In the genomic region with DNA sequence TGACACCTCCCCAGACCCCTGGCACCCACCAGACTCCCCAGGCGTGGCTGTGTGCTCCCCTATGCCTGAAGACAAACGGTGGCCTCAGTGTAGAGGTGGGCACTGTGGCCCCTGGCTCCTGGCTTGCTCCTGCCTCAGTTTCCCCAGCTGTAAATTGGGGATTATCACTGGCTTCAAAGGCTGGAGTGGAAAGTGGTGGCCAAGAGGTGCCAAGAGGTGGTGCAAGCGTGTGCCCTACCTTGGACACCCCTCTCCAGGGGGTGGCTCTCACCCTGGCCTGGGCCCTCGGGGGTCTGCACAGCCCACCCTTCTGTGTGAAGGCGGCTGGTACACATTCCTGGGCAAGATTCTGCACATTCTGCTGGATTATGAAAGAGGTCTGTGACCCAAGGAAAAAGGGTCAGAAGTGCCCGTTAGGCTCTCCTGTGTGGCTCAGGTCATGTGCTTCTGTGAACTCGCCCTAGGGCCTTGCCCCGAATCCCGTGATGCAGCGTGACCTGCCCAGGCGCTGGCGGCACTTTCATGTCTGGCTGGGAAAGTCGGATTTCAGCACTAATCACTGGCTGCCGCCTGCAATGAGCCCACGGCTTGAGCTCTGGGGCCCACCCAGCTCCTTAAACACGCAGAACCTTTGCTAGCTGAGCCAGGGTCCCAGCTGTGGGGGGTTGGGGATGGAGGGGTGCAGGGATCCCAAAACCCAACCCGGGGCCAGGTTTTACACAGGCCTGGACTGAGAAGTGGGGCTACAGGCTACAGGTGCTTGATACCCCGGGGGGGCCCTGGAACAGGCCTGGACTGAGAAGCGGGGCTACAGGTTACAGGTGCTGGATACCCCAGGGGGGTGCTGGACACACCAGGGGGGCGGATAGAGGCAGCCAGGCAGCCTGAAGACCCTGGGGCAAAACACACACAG, we compare ENCODE assay signal across 1 cellular context.
TF ChIP-seq lines count a peak whose summit lies in the region.

No MANE protein-coding gene starts in this region.

TF ChIP-seq in HepG2, 621 proteins besides CTCF, POLR2A, EP300 and RAD21 (continued from another document and continues in another):
- TF ChIP-seq BORCS8-MEF2B (CRISPR knock-in tag; IDR thresholded peaks at IDR 0.05) (peak; percentile 75; the same call in 1 of the 2 replicates), PHF8 (CRISPR knock-in tag; IDR thresholded peaks at IDR 0.05) (peak; percentile 59), ZNF143 (CRISPR knock-in tag; IDR thresholded peaks at IDR 0.05) (peak; percentile 82), ZNF331 (CRISPR knock-in tag; IDR thresholded peaks at IDR 0.05) (peak; percentile 97), DPF2 (CRISPR knock-in tag; IDR thresholded peaks at IDR 0.05; ENCODE audit: borderline replicate concordance, low read depth) (peak; percentile 69; the same call in 1 of the 2 replicates), KDM6A (CRISPR knock-in tag; IDR thresholded peaks at IDR 0.05; ENCODE audit: low read depth) (peak; percentile 60; the same call in 1 of the 2 replicates), FOXJ3 (CRISPR knock-in tag; IDR thresholded peaks at IDR 0.05; ENCODE audit: borderline replicate concordance) (peak; percentile 79; the same call in 1 of the 2 replicates), SMAD3 (CRISPR knock-in tag; IDR thresholded peaks at IDR 0.05) (peak; percentile 88), ZNF350 (CRISPR knock-in tag; IDR thresholded peaks at IDR 0.05; ENCODE audit: borderline replicate concordance, low read depth) (peak; percentile 43; the same call in 1 of the 2 replicates), MAFK (conservative IDR thresholded peaks at IDR 0.05 in 1 of 2, IDR thresholded peaks at IDR 0.05 in 1 of 2; ENCODE audit: low read length in 2 of 2) (peak; percentile 10 to 46; a peak in 3 of 4 replicates), KLF12 (CRISPR knock-in tag; IDR thresholded peaks at IDR 0.05; ENCODE audit: borderline replicate concordance) (peak; percentile 70; the same call in 1 of the 2 replicates), CEBPG (CRISPR knock-in tag; IDR thresholded peaks at IDR 0.05) (peak; percentile 81), FOXP1 (IDR thresholded peaks at IDR 0.05) (peak; percentile 59; the same call in 1 of the 2 replicates), FOXP1 (CRISPR knock-in tag; IDR thresholded peaks at IDR 0.05) (peak; percentile 88), HOXA3 (CRISPR knock-in tag; IDR thresholded peaks at IDR 0.05) (peak; percentile 97), ZFX (CRISPR knock-in tag; IDR thresholded peaks at IDR 0.05; ENCODE audit: low read depth) (peak; percentile 74), ZNF232 (CRISPR knock-in tag; IDR thresholded peaks at IDR 0.05; ENCODE audit: borderline replicate concordance) (peak; percentile 93; the same call in 1 of the 2 replicates), MIER3 (CRISPR knock-in tag; IDR thresholded peaks at IDR 0.05; ENCODE audit: borderline replicate concordance) (peak; percentile 93), SNAI1 (CRISPR knock-in tag; IDR thresholded peaks at IDR 0.05; ENCODE audit: borderline replicate concordance) (0 out of 2 replicates have a peak, but pooled peaks have one; percentile 26), REPIN1 (CRISPR knock-in tag; IDR thresholded peaks at IDR 0.05; ENCODE audit: borderline replicate concordance, low read depth) (peak; percentile 85; the same call in 1 of the 2 replicates), ZNF333 (CRISPR knock-in tag; IDR thresholded peaks at IDR 0.05; ENCODE audit: borderline replicate concordance) (0 out of 2 replicates have a peak, but pooled peaks have one; percentile 11), ZNF557 (CRISPR knock-in tag; IDR thresholded peaks at IDR 0.05) (peak; percentile 17), FOSL1 (CRISPR knock-in tag; IDR thresholded peaks at IDR 0.05; ENCODE audit: borderline replicate concordance) (0 out of 2 replicates have a peak, but pooled peaks have one; percentile 12), CHD4 (IDR thresholded peaks at IDR 0.05; ENCODE audit: borderline replicate concordance, low read length) (peak; percentile 96), ATF7-NPFF (CRISPR knock-in tag; IDR thresholded peaks at IDR 0.05; ENCODE audit: low read depth) (peak; percentile 81), SALL2 (CRISPR knock-in tag; IDR thresholded peaks at IDR 0.05) (peak; percentile 81; the same call in 1 of the 2 replicates), KLF16 (CRISPR knock-in tag; IDR thresholded peaks at IDR 0.05) (peak in 1 of 2 experiments; percentile 96; a peak in 2 of 4 replicates)
- TF ChIP-seq, protein P1, sequence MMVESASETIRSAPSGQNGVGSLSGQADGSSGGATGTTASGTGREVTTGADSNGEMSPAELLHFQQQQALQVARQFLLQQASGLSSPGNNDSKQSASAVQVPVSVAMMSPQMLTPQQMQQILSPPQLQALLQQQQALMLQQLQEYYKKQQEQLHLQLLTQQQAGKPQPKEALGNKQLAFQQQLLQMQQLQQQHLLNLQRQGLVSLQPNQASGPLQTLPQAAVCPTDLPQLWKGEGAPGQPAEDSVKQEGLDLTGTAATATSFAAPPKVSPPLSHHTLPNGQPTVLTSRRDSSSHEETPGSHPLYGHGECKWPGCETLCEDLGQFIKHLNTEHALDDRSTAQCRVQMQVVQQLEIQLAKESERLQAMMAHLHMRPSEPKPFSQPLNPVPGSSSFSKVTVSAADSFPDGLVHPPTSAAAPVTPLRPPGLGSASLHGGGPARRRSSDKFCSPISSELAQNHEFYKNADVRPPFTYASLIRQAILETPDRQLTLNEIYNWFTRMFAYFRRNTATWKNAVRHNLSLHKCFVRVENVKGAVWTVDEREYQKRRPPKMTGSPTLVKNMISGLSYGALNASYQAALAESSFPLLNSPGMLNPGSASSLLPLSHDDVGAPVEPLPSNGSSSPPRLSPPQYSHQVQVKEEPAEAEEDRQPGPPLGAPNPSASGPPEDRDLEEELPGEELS (CRISPR knock-in tag; IDR thresholded peaks at IDR 0.05): peak; percentile 87
- TF ChIP-seq, protein P2, sequence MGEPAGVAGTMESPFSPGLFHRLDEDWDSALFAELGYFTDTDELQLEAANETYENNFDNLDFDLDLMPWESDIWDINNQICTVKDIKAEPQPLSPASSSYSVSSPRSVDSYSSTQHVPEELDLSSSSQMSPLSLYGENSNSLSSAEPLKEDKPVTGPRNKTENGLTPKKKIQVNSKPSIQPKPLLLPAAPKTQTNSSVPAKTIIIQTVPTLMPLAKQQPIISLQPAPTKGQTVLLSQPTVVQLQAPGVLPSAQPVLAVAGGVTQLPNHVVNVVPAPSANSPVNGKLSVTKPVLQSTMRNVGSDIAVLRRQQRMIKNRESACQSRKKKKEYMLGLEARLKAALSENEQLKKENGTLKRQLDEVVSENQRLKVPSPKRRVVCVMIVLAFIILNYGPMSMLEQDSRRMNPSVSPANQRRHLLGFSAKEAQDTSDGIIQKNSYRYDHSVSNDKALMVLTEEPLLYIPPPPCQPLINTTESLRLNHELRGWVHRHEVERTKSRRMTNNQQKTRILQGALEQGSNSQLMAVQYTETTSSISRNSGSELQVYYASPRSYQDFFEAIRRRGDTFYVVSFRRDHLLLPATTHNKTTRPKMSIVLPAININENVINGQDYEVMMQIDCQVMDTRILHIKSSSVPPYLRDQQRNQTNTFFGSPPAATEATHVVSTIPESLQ (CRISPR knock-in tag; conservative IDR thresholded peaks at IDR 0.05): 0 out of 2 replicates have a peak, but pooled peaks have one; percentile 42
- TF ChIP-seq, protein P3, sequence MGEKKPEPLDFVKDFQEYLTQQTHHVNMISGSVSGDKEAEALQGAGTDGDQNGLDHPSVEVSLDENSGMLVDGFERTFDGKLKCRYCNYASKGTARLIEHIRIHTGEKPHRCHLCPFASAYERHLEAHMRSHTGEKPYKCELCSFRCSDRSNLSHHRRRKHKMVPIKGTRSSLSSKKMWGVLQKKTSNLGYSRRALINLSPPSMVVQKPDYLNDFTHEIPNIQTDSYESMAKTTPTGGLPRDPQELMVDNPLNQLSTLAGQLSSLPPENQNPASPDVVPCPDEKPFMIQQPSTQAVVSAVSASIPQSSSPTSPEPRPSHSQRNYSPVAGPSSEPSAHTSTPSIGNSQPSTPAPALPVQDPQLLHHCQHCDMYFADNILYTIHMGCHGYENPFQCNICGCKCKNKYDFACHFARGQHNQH (CRISPR knock-in tag; IDR thresholded peaks at IDR 0.05): peak; percentile 95
- TF ChIP-seq, protein P4, sequence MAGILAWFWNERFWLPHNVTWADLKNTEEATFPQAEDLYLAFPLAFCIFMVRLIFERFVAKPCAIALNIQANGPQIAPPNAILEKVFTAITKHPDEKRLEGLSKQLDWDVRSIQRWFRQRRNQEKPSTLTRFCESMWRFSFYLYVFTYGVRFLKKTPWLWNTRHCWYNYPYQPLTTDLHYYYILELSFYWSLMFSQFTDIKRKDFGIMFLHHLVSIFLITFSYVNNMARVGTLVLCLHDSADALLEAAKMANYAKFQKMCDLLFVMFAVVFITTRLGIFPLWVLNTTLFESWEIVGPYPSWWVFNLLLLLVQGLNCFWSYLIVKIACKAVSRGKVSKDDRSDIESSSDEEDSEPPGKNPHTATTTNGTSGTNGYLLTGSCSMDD (CRISPR knock-in tag; IDR thresholded peaks at IDR 0.05): peak; percentile 43; the same call in 1 of the 2 replicates
- TF ChIP-seq, protein P5, sequence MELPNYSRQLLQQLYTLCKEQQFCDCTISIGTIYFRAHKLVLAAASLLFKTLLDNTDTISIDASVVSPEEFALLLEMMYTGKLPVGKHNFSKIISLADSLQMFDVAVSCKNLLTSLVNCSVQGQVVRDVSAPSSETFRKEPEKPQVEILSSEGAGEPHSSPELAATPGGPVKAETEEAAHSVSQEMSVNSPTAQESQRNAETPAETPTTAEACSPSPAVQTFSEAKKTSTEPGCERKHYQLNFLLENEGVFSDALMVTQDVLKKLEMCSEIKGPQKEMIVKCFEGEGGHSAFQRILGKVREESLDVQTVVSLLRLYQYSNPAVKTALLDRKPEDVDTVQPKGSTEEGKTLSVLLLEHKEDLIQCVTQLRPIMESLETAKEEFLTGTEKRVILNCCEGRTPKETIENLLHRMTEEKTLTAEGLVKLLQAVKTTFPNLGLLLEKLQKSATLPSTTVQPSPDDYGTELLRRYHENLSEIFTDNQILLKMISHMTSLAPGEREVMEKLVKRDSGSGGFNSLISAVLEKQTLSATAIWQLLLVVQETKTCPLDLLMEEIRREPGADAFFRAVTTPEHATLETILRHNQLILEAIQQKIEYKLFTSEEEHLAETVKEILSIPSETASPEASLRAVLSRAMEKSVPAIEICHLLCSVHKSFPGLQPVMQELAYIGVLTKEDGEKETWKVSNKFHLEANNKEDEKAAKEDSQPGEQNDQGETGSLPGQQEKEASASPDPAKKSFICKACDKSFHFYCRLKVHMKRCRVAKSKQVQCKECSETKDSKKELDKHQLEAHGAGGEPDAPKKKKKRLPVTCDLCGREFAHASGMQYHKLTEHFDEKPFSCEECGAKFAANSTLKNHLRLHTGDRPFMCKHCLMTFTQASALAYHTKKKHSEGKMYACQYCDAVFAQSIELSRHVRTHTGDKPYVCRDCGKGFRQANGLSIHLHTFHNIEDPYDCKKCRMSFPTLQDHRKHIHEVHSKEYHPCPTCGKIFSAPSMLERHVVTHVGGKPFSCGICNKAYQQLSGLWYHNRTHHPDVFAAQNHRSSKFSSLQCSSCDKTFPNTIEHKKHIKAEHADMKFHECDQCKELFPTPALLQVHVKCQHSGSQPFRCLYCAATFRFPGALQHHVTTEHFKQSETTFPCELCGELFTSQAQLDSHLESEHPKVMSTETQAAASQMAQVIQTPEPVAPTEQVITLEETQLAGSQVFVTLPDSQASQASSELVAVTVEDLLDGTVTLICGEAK (IDR thresholded peaks at IDR 0.05): 0 out of 2 replicates have a peak, but pooled peaks have one; percentile 2
- TF ChIP-seq, protein P5 (CRISPR knock-in tag; IDR thresholded peaks at IDR 0.05): peak; percentile 86
- TF ChIP-seq, protein P6, sequence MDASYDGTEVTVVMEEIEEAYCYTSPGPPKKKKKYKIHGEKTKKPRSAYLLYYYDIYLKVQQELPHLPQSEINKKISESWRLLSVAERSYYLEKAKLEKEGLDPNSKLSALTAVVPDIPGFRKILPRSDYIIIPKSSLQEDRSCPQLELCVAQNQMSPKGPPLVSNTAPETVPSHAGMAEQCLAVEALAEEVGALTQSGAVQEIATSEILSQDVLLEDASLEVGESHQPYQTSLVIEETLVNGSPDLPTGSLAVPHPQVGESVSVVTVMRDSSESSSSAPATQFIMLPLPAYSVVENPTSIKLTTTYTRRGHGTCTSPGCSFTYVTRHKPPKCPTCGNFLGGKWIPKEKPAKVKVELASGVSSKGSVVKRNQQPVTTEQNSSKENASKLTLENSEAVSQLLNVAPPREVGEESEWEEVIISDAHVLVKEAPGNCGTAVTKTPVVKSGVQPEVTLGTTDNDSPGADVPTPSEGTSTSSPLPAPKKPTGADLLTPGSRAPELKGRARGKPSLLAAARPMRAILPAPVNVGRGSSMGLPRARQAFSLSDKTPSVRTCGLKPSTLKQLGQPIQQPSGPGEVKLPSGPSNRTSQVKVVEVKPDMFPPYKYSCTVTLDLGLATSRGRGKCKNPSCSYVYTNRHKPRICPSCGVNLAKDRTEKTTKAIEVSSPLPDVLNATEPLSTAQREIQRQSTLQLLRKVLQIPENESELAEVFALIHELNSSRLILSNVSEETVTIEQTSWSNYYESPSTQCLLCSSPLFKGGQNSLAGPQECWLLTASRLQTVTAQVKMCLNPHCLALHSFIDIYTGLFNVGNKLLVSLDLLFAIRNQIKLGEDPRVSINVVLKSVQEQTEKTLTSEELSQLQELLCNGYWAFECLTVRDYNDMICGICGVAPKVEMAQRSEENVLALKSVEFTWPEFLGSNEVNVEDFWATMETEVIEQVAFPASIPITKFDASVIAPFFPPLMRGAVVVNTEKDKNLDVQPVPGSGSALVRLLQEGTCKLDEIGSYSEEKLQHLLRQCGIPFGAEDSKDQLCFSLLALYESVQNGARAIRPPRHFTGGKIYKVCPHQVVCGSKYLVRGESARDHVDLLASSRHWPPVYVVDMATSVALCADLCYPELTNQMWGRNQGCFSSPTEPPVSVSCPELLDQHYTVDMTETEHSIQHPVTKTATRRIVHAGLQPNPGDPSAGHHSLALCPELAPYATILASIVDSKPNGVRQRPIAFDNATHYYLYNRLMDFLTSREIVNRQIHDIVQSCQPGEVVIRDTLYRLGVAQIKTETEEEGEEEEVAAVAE (CRISPR knock-in tag; IDR thresholded peaks at IDR 0.05; ENCODE audit: borderline replicate concordance): peak; percentile 57; the same call in 1 of the 2 replicates
